Comparison of ENCODE assay signal across 16 cellular contexts in genomic region chr2:767440-767839, GRCh38.
DNase-seq lines count a peak whose midpoint lies in the region; ATAC-seq, FAIRE-seq and TF ChIP-seq lines count a peak whose summit lies in the region.
"Had no signal": no experiment of that assay in that cellular context is flagged by ENCODE, and none has a peak within 500 bp of the region (broad histone marks: within the 10 kb centered on the region; RNA-seq: fewer than 3 reads in every experiment).

No MANE protein-coding gene starts in this region.

- ATAC-seq in T-cell (replicated peaks in 1 of 4) (peak in 1 of 4 experiments; percentile 58), HG02938 (IDR thresholded peaks at IDR 0.05; ENCODE audit: unreplicated experiment) (no peak)
- peak; percentile 77 for ATAC-seq in stimulated activated naive CD8-positive, alpha-beta T cell treated with anti-CD3 and anti-CD28 coated beads, Interleukin-15, amount 100 ng/mL, for 72 hours

- H3K23ac ChIP-seq in H1 (ENCODE audit: insufficient read length): no peak overlapping the region

- no peak overlapping the region for H4K5ac ChIP-seq in H1 (ENCODE audit: insufficient read length, low read depth, low read length)

- no peak for FAIRE-seq in H1 (lab: Jason Lieb, UNC)
- FAIRE-seq: endometrium, kidney had no signal

- 0 out of 7 replicates have a peak, but pooled peaks cover 0 to 3% (median 0%) of the 10 kb centered on the region in 4 experiments for H3K4me1 ChIP-seq in H1 (replicated peaks in 1 of 4; ENCODE audit: control insufficient read depth in 3 of 4, insufficient read depth in 4 of 4, low read length in 3 of 4)
- no peaks in the 10 kb centered on the region for H3K4me1 ChIP-seq in esophagus squamous epithelium
- H3K4me1 ChIP-seq: BE2C, prostate gland had no signal

- no peak overlapping the region for H3K4ac ChIP-seq in H1 (replicated peaks; ENCODE audit: insufficient read length, low read depth, low read length)

- H3K9ac ChIP-seq in H1 (replicated peaks in 1 of 4; ENCODE audit: extremely low read depth in 1 of 4, low read depth in 3 of 4, low read length in 3 of 4): no peak overlapping the region

- H3K4me3 ChIP-seq in H1 (ENCODE audit: extremely low read depth in 1 of 4, insufficient read depth in 2 of 4, low read depth in 3 of 4, low read length in 4 of 4): no peak overlapping the region
- no peak overlapping the region for H3K4me3 ChIP-seq in esophagus squamous epithelium
- H3K4me3 ChIP-seq: prostate gland, SJSA1 had no signal

- H4K91ac ChIP-seq in H1 (replicated peaks; ENCODE audit: insufficient read length, low read length): no peak overlapping the region

- H3K23me2 ChIP-seq in H1 (ENCODE audit: low read depth, low read length): no peaks in the 10 kb centered on the region; the same call in 1 of the 2 replicates

- no peak for TF ChIP-seq CTCF in H1 (IDR thresholded peaks at IDR 0.05; ENCODE audit: control extremely low read depth in 1 of 3, insufficient read depth in 1 of 3, low read depth in 1 of 3, low read length in 3 of 3)
- no peak for TF ChIP-seq CTCF in esophagus squamous epithelium (IDR thresholded peaks at IDR 0.05)

- no peak overlapping the region for H2BK15ac ChIP-seq in H1 (ENCODE audit: low read length)

- no peak overlapping the region for H3K4me3 Mint-ChIP-seq in T-cell
- H3K4me3 Mint-ChIP-seq in stimulated activated naive CD8-positive, alpha-beta T cell treated with anti-CD3 and anti-CD28 coated beads, Interleukin-15, amount 100 ng/mL, for 72 hours: no peak overlapping the region

- no peak overlapping the region for H3K27ac Mint-ChIP-seq in T-cell
- H3K27ac Mint-ChIP-seq in stimulated activated naive CD8-positive, alpha-beta T cell treated with anti-CD3 and anti-CD28 coated beads, Interleukin-15, amount 100 ng/mL, for 72 hours: no peak overlapping the region

- H3K27ac ChIP-seq in H1 (ENCODE audit: low read depth, low read length): no peak overlapping the region
- no peak overlapping the region for H3K27ac ChIP-seq in esophagus squamous epithelium
- H3K27ac ChIP-seq: prostate gland, SJSA1, VCaP had no signal

- intact Hi-C loops in esophagus squamous epithelium (cut with DNase I): no loop called here

- H2BK20ac ChIP-seq in H1 (ENCODE audit: low read length): no peak overlapping the region

- H3K27me3 Mint-ChIP-seq in T-cell: peaks cover 4 to 13% of the 10 kb centered on the region in 2 donors
- H3K27me3 Mint-ChIP-seq in stimulated activated naive CD8-positive, alpha-beta T cell treated with anti-CD3 and anti-CD28 coated beads, Interleukin-15, amount 100 ng/mL, for 72 hours: peaks cover 22% of the 10 kb centered on the region

- H2BK120ac ChIP-seq in H1 (replicated peaks; ENCODE audit: low read depth, low read length): no peak overlapping the region

- TF ChIP-seq EP300 in H1 (IDR thresholded peaks at IDR 0.05; ENCODE audit: borderline replicate concordance in 1 of 2, low read depth in 2 of 2, low read length in 2 of 2): no peak

- WGBS in H1 (ENCODE audit: extremely low coverage in 1 of 2, insufficient coverage in 1 of 2, insufficient read length in 1 of 2, insufficient replicate concordance in 2 of 2, low coverage in 1 of 2, low lambda C conversion rate in 2 of 2, missing lambda C conversion rate in 1 of 2), 2 experiments: 71% methylated on average over 9 of the region's 9 CpGs; no CpG with 5 or more reads in 1 of the 2 experiments
- 61 to 66% methylated on average over 9 of the region's 9 CpGs for WGBS in esophagus squamous epithelium, 2 donors

- POLR2A ChIA-PET in T-cell (lab: Charles Lee): no interaction called here
- POLR2A ChIA-PET in H1 (lab: Charles Lee; ENCODE audit: partially characterized antibody): no interaction called here

- no peak overlapping the region for H2BK5ac ChIP-seq in H1 (ENCODE audit: low read depth, low read length)

- no peak overlapping the region for H2AK5ac ChIP-seq in H1 (ENCODE audit: low read depth, low read length)

- H3K14ac ChIP-seq in H1 (ENCODE audit: insufficient read length): no peak overlapping the region

- H4K20me1 ChIP-seq in H1 (replicated peaks in 1 of 2; ENCODE audit: control insufficient read depth in 1 of 2, insufficient read depth in 2 of 2, low read length in 2 of 2): no peaks in the 10 kb centered on the region

- peak; percentile 10 for DNase-seq in stimulated activated naive CD4-positive, alpha-beta T cell treated with Interleukin-2 at 50 U/mL for 16 hours (lab: John Stamatoyannopoulos, UW)
- DNase-seq in stimulated activated naive CD4-positive, alpha-beta T cell (lab: John Stamatoyannopoulos, UW): no peak
- DNase-seq in T-cell (peak in 22 of 34 experiments; percentile 4 to 59 (median 16)), H1 (ENCODE audit: low read depth in 1 of 2, low spot score in 2 of 2) (no peak), esophagus squamous epithelium (lab: John Stamatoyannopoulos, UW) (no peak), GM03348 (ENCODE audit: low spot score) (no peak)
- DNase-seq in stimulated activated naive CD8-positive, alpha-beta T cell treated with anti-CD3 and anti-CD28 coated beads, Interleukin-15, amount 100 ng/mL, for 72 hours: peak; percentile 5 to 51
- DNase-seq: activated effector memory CD4-positive, alpha-beta T cell treated with Interleukin-2 at 50 U/mL for 16 hours; BE2C; kidney; NCI-H146 had no signal

- no peak overlapping the region for H2BK12ac ChIP-seq in H1 (ENCODE audit: low read depth, low read length)

- H3K4me2 ChIP-seq in H1 (ENCODE audit: insufficient read depth in 1 of 2, low read depth in 2 of 2, low read length in 2 of 2): no peak overlapping the region

- no peaks in the 10 kb centered on the region; a peak in 1 of 4 replicates for H3K79me2 ChIP-seq in H1 (ENCODE audit: control insufficient read depth in 1 of 2, insufficient read depth in 2 of 2, low read length in 2 of 2)

- H3K36me3 ChIP-seq in H1 (ENCODE audit: control insufficient read depth in 2 of 4, insufficient read depth in 4 of 4, low read length in 3 of 4): no peaks in the 10 kb centered on the region
- H3K36me3 ChIP-seq in esophagus squamous epithelium: no peaks in the 10 kb centered on the region
- H3K36me3 ChIP-seq: BE2C, prostate gland, SJSA1 had no signal

- H3K36me3 Mint-ChIP-seq in T-cell: no peaks in the 10 kb centered on the region

- no peak overlapping the region for H2AFZ ChIP-seq in H1 (ENCODE audit: low read length)

- H3K4me1 Mint-ChIP-seq in T-cell: peaks cover 23 to 26% (median 25%) of the 10 kb centered on the region in 3 donors
- H3K4me1 Mint-ChIP-seq in stimulated activated naive CD8-positive, alpha-beta T cell treated with anti-CD3 and anti-CD28 coated beads, Interleukin-15, amount 100 ng/mL, for 72 hours: peaks cover 45% of the 10 kb centered on the region

- H3K9me3 ChIP-seq in H1 (ENCODE audit: insufficient read depth in 2 of 2, low read depth in 1 of 2, low read length in 1 of 2): no peaks in the 10 kb centered on the region
- H3K9me3 ChIP-seq in esophagus squamous epithelium: no peaks in the 10 kb centered on the region
- H3K9me3 ChIP-seq: BE2C, prostate gland, SJSA1 had no signal

- no peaks in the 10 kb centered on the region for H3K79me1 ChIP-seq in H1 (ENCODE audit: low read depth, low read length)

- no peak overlapping the region for H4K8ac ChIP-seq in H1 (ENCODE audit: extremely low read depth, insufficient read depth, low read length)

- CTCF ChIA-PET in T-cell (lab: Charles Lee) (no interaction called here), H1 (lab: Charles Lee; ENCODE audit: partially characterized antibody) (interaction anchor here (1.2 kb wide), 1 partner anchor 88 kb away, joined by 3 read pairs; no protein-coding TSS in a partner anchor)

- H3K27me3 ChIP-seq in H1 (replicated peaks in 1 of 4; ENCODE audit: control insufficient read depth in 3 of 4, extremely low read depth in 1 of 4, insufficient read depth in 3 of 4, low read length in 3 of 4) (no peaks in the 10 kb centered on the region), esophagus squamous epithelium (no peaks in the 10 kb centered on the region)
- H3K27me3 ChIP-seq: BE2C, SJSA1 had no signal

- no peaks in the 10 kb centered on the region for H3K9me3 Mint-ChIP-seq in T-cell
- H3K9me3 Mint-ChIP-seq in stimulated activated naive CD8-positive, alpha-beta T cell treated with anti-CD3 and anti-CD28 coated beads, Interleukin-15, amount 100 ng/mL, for 72 hours: peaks cover 8 to 13% of the 10 kb centered on the region in 2 donors

- no peak overlapping the region for H3K18ac ChIP-seq in H1 (ENCODE audit: extremely low read depth, low read length)

- TF ChIP-seq POLR2A in H1 (IDR thresholded peaks at IDR 0.05; ENCODE audit: control extremely low read depth in 1 of 2, low read depth in 2 of 2, low read length in 2 of 2) (no peak), esophagus squamous epithelium (IDR thresholded peaks at IDR 0.05) (no peak)

- no peak for TF ChIP-seq RAD21 in H1 (IDR thresholded peaks at IDR 0.05 in 1 of 2, conservative IDR thresholded peaks at IDR 0.05 in 1 of 2; ENCODE audit: low read depth in 2 of 2, low read length in 2 of 2)

- H3K56ac ChIP-seq in H1 (replicated peaks; ENCODE audit: insufficient read length, low read depth, low read length): no peak overlapping the region

TF ChIP-seq in H1, 55 proteins besides CTCF, POLR2A, EP300 and RAD21:
- TF ChIP-seq CBX5 (IDR thresholded peaks at IDR 0.05; ENCODE audit: low read depth, low read length) (no peak), EGR1 (IDR thresholded peaks at IDR 0.05; ENCODE audit: borderline replicate concordance, low read depth, low read length) (no peak), BCL11A (IDR thresholded peaks at IDR 0.05; ENCODE audit: low read depth in 2 of 2, low read length in 2 of 2) (no peak), SIX5 (IDR thresholded peaks at IDR 0.05; ENCODE audit: low read depth, low read length) (no peak), SP1 (IDR thresholded peaks at IDR 0.05; ENCODE audit: low read depth, low read length) (no peak), TAF7 (optimal IDR thresholded peaks at IDR 0.05; ENCODE audit: borderline replicate concordance, low read depth, low read length) (no peak), ATF3 (IDR thresholded peaks at IDR 0.05; ENCODE audit: insufficient read depth, low read depth, low read length) (0 out of 2 replicates have a peak, but pooled peaks have one; percentile 35), YY1 (IDR thresholded peaks at IDR 0.05; ENCODE audit: low read depth, low read length) (no peak), USF2 (IDR thresholded peaks at IDR 0.05; ENCODE audit: low read length) (peak; percentile 64; the same call in 1 of the 2 replicates)

Comparison
In these comparisons a context has a peak if more than half of its experiments do, and no peak if none do; other contexts are left out.
1. DNase-seq: peak in stimulated activated naive CD4-positive, alpha-beta T cell treated with Interleukin-2 at 50 U/mL for 16 hours (single experiment), T-cell (22 of 34) and stimulated activated naive CD8-positive, alpha-beta T cell treated with anti-CD3 and anti-CD28 coated beads, Interleukin-15, amount 100 ng/mL, for 72 hours (2 of 2); none in stimulated activated naive CD4-positive, alpha-beta T cell (0 of 6), H1 (0 of 2), esophagus squamous epithelium (single experiment) and GM03348 (single experiment).